Comparison of ENCODE assay signal across 25 cellular contexts in genomic region chr7:151152935-151153513, GRCh38. TPM values are rescaled to one million over a fixed set of nuclear protein-coding genes. Genes with fewer than 3 reads are reported as not detected.
DNase-seq lines count a peak whose midpoint lies in the region; ATAC-seq, FAIRE-seq and TF ChIP-seq lines count a peak whose summit lies in the region.
"Had no signal": no experiment of that assay in that cellular context is flagged by ENCODE, and none has a peak within 500 bp of the region (broad histone marks: within the 10 kb centered on the region; RNA-seq: fewer than 3 reads in every experiment).

No MANE protein-coding gene starts in this region.

- TF ChIP-seq CTCF in AG04450 (IDR thresholded peaks at IDR 0.05; ENCODE audit: low read depth, low read length) = peak; percentile 39
- peak in 1 of 3 experiments; percentile 21; a peak in 1 of 6 replicates for TF ChIP-seq CTCF in HCT116 (IDR thresholded peaks at IDR 0.05 in 2 of 3, conservative IDR thresholded peaks at IDR 0.05 in 1 of 3; ENCODE audit: borderline replicate concordance in 1 of 3, insufficient read depth in 1 of 3, low read depth in 2 of 3, low read length in 2 of 3)
- TF ChIP-seq CTCF in astrocyte (IDR thresholded peaks at IDR 0.05; ENCODE audit: insufficient read depth, low read depth, low read length) = peak; percentile 7
- peak; percentile 24 for TF ChIP-seq CTCF in foreskin fibroblast (IDR thresholded peaks at IDR 0.05; ENCODE audit: low read depth, low read length)

- no peaks in the 10 kb centered on the region for H3K9me2 ChIP-seq in HCT116 (ENCODE audit: insufficient read depth)

- RAD21 ChIA-PET in HCT116 (lab: Charles Lee; ENCODE audit: low non-redundant PET in 1 of 2, low total read pairs in 2 of 2, uncharacterized antibody in 2 of 2, unreplicated experiment in 2 of 2) = no interaction called here

- no peaks in the 10 kb centered on the region for H3K9me3 Mint-ChIP-seq in astrocyte (ENCODE audit: unreplicated experiment)
- H3K9me3 Mint-ChIP-seq: activated naive CD4-positive, alpha-beta T cell treated with anti-CD3 and anti-CD28 coated beads, Interleukin-2, amount 50 U/mL, for 72 hours; neural crest cell had no signal

- no peak overlapping the region for H3K4me2 ChIP-seq in HCT116 (ENCODE audit: low read length)
- H3K4me2 ChIP-seq in astrocyte (ENCODE audit: low read length) = no peak overlapping the region
- H3K4me2 ChIP-seq: PC-9 had no signal

- TF ChIP-seq RAD21 in HCT116 (IDR thresholded peaks at IDR 0.05; ENCODE audit: low read depth) = no peak

- no peak overlapping the region for H3K9ac ChIP-seq in HCT116 (ENCODE audit: low read length)
- no peak overlapping the region for H3K9ac ChIP-seq in astrocyte (ENCODE audit: low read length)

- no peak overlapping the region for H3K4me3 Mint-ChIP-seq in astrocyte (ENCODE audit: unreplicated experiment)
- H3K4me3 Mint-ChIP-seq: activated CD8-positive, alpha-beta T cell treated with anti-CD3 and anti-CD28 coated beads, Interleukin-2, amount 10 ng/mL, durations not matched to agents 7 days and 5 days; neural crest cell had no signal

- ATAC-seq in HCT116 (peak; percentile 60; the same call in 1 of the 2 replicates), GM18511 (IDR thresholded peaks at IDR 0.05; ENCODE audit: unreplicated experiment) (no peak), left lobe of liver (no peak)
- ATAC-seq: activated CD8-positive, alpha-beta T cell treated with anti-CD3 and anti-CD28 coated beads, Interleukin-2, amount 10 ng/mL, durations not matched to agents 7 days and 5 days; activated naive CD4-positive, alpha-beta T cell treated with anti-CD3 and anti-CD28 coated beads, Interleukin-2, amount 50 U/mL, for 72 hours; left colon had no signal

- H4K20me1 ChIP-seq in HCT116 (ENCODE audit: insufficient read depth) (no peaks in the 10 kb centered on the region), astrocyte (ENCODE audit: insufficient read depth, low read length) (no peaks in the 10 kb centered on the region)

- DNase-seq in AG04450 (ENCODE audit: low read depth, low spot score) (no peak), HCT116 (ENCODE audit: low read depth, low spot score) (no peak), astrocyte (ENCODE audit: low read depth) (no peak), foreskin fibroblast (no peak), posterior vena cava (ENCODE audit: low spot score) (no peak), left lobe of liver (ENCODE audit: low spot score) (no peak), DMS114 treated with DMSO at 0.1 percent for 48 hours (lab: John Stamatoyannopoulos, UW; ENCODE audit: unreplicated experiment) (no peak)
- DNase-seq: activated CD4-positive, CD25-positive, alpha-beta regulatory T cell; activated CD8-positive, alpha-beta T cell treated with anti-CD3 and anti-CD28 coated beads, Interleukin-2, amount 10 ng/mL, durations not matched to agents 7 days and 5 days; dermis blood vessel endothelial cell; left colon; midbrain; NCI-H1417 treated with DMSO at 0.1 percent for 48 hours; NCI-H748 treated with DMSO at 0.1 percent for 48 hours; PC-9 had no signal

- no peak overlapping the region for H3K27ac Mint-ChIP-seq in astrocyte (ENCODE audit: unreplicated experiment)
- H3K27ac Mint-ChIP-seq: activated CD8-positive, alpha-beta T cell treated with anti-CD3 and anti-CD28 coated beads, Interleukin-2, amount 10 ng/mL, durations not matched to agents 7 days and 5 days; activated naive CD4-positive, alpha-beta T cell treated with anti-CD3 and anti-CD28 coated beads, Interleukin-2, amount 50 U/mL, for 72 hours had no signal

- POLR2A ChIA-PET in AG04450 (lab: Yijun Ruan, JAX) (no interaction called here), HCT116 (lab: Charles Lee) (no interaction called here)

- peaks cover 2% of the 10 kb centered on the region for H3K4me1 Mint-ChIP-seq in astrocyte (ENCODE audit: low read depth, unreplicated experiment)

- H3K4me1 ChIP-seq in HCT116 (ENCODE audit: control insufficient read depth in 1 of 2, insufficient read depth in 2 of 2, low read length in 2 of 2) = peaks cover 3 to 8% of the 10 kb centered on the region in 2 experiments; a peak in 3 of 4 replicates
- H3K4me1 ChIP-seq in astrocyte (ENCODE audit: insufficient read depth, low read length) = no peaks in the 10 kb centered on the region

- H3K27ac ChIP-seq in AG04450 (ENCODE audit: low read depth, low read length) (no peak overlapping the region), HCT116 (ENCODE audit: low read depth, low read length) (no peak overlapping the region), astrocyte (ENCODE audit: low read depth, low read length) (no peak overlapping the region)
- H3K27ac ChIP-seq: epithelial cell of prostate, PC-9 had no signal

- H3K4me3 ChIP-seq in AG04450 (ENCODE audit: low read depth, low read length) (no peak overlapping the region), HCT116 (replicated peaks in 1 of 2; ENCODE audit: low read depth in 1 of 2, low read length in 2 of 2) (no peak overlapping the region), astrocyte (ENCODE audit: insufficient read depth, low read depth, low read length) (no peak overlapping the region), foreskin fibroblast (ENCODE audit: low read depth in 1 of 2, low read length in 2 of 2) (no peak overlapping the region)
- H3K4me3 ChIP-seq: PC-9 had no signal

- BruUV-seq in HCT116 (replicated peaks; lab: Mats Ljungman, UMichigan) = no TSS peak

- TF ChIP-seq POLR2A in HCT116 (IDR thresholded peaks at IDR 0.05; ENCODE audit: borderline replicate concordance, extremely low read depth, insufficient read depth, insufficient read length) = no peak

- H3K27me3 ChIP-seq in AG04450 (ENCODE audit: control insufficient read depth, insufficient read depth, low read length) = peaks cover 61% of the 10 kb centered on the region
- no peaks in the 10 kb centered on the region; the same call in 1 of the 2 replicates for H3K27me3 ChIP-seq in HCT116 (ENCODE audit: insufficient read depth, low read length)
- H3K27me3 ChIP-seq in astrocyte (ENCODE audit: insufficient read depth, low read length) = peaks cover 39% of the 10 kb centered on the region

- H3K79me2 ChIP-seq in HCT116 (ENCODE audit: insufficient read depth, low read length) (no peaks in the 10 kb centered on the region), astrocyte (ENCODE audit: insufficient read depth, low read length) (no peaks in the 10 kb centered on the region)

- H3K9me3 ChIP-seq in AG04450 (ENCODE audit: control insufficient read depth, insufficient read depth, low read length) = no peaks in the 10 kb centered on the region
- no peaks in the 10 kb centered on the region for H3K9me3 ChIP-seq in HCT116 (ENCODE audit: control insufficient read depth in 1 of 2, insufficient read depth in 1 of 2, low read depth in 1 of 2, low read length in 2 of 2)
- H3K9me3 ChIP-seq in astrocyte (ENCODE audit: insufficient read depth, low read depth, low read length) = no peaks in the 10 kb centered on the region

- no peak for FAIRE-seq in astrocyte (lab: Jason Lieb, UNC)
- FAIRE-seq: GM18507, urothelium cell line had no signal

- peaks cover 37% of the 10 kb centered on the region for H3K27me3 Mint-ChIP-seq in astrocyte (ENCODE audit: low read depth, unreplicated experiment)

- H2AFZ ChIP-seq in HCT116 (ENCODE audit: low read depth, low read length, poor library complexity, severe bottlenecking) = no peak overlapping the region
- H2AFZ ChIP-seq in astrocyte (ENCODE audit: low read depth, low read length) = no peak overlapping the region
- H2AFZ ChIP-seq: PC-9 had no signal

- intact Hi-C loops in HCT116 (cut with micrococcal nuclease) = no loop called here
- intact Hi-C loops in posterior vena cava (cut with DNase I) = no loop called here

- peaks cover 3% of the 10 kb centered on the region for H3K36me3 Mint-ChIP-seq in astrocyte (ENCODE audit: low read depth, unreplicated experiment)
- H3K36me3 Mint-ChIP-seq: activated naive CD4-positive, alpha-beta T cell treated with anti-CD3 and anti-CD28 coated beads, Interleukin-2, amount 50 U/mL, for 72 hours had no signal

- CTCF ChIA-PET in AG04450 (lab: Charles Lee) (interaction anchor here (2.1 kb wide), 1 partner anchor 19 kb away, joined by 7 read pairs; no protein-coding TSS in a partner anchor), HCT116 (lab: Charles Lee) (no interaction called here)

- no peaks in the 10 kb centered on the region for H3K36me3 ChIP-seq in HCT116 (ENCODE audit: control insufficient read depth in 1 of 2, insufficient read depth in 2 of 2, low read length in 2 of 2)
- H3K36me3 ChIP-seq in astrocyte (ENCODE audit: insufficient read depth, low read length) = no peaks in the 10 kb centered on the region

TF ChIP-seq in HCT116, 20 proteins besides CTCF, POLR2A, EP300 and RAD21 (continues in another document):
- TF ChIP-seq EZH2 (IDR thresholded peaks at IDR 0.05) (no peak), CEBPB (IDR thresholded peaks at IDR 0.05; ENCODE audit: low read depth) (no peak), ELF1 (IDR thresholded peaks at IDR 0.05; ENCODE audit: borderline replicate concordance, low read depth) (no peak), FOSL1 (IDR thresholded peaks at IDR 0.05; ENCODE audit: low read depth) (no peak), SRF (IDR thresholded peaks at IDR 0.05; ENCODE audit: low read depth) (no peak)

RNA-seq across cellular contexts. Expression of gene GBX1, which starts 14.5 kb away (rescaled TPM):
- polyA plus RNA-seq in AG04450 (2011; rRNA removed) = not detected in 2 replicates
- not detected in 2 replicates for polyA minus RNA-seq in AG04450 (2011; rRNA and poly(A)+ RNA removed)
- 0.86 TPM for total RNA-seq in HCT116 (2021; ENCODE audit: unreplicated experiment)
- polyA plus RNA-seq in HCT116 (2012) = 0.39 and 0.75 TPM in 2 replicates
- total RNA-seq in astrocyte = not detected in 2 replicates
- not detected for total RNA-seq in posterior vena cava
- not detected for total RNA-seq in left lobe of liver
- total RNA-seq: activated CD8-positive, alpha-beta T cell treated with anti-CD3 and anti-CD28 coated beads, Interleukin-2, amount 10 ng/mL, durations not matched to agents 7 days and 5 days; Daoy; dermis blood vessel endothelial cell; glomerular endothelial cell; left colon; M059J; PC-9; T-helper 2 cell treated with Interferon-gamma antibody and Interleukin-4, amounts not matched to agents 100 ng/mL and 5 ng/mL, for 36 hours had no signal

RNA-seq across cellular contexts. Expression of gene ASB10, which starts 34.0 kb away (rescaled TPM):
- polyA plus RNA-seq in AG04450 (2011; rRNA removed) = not detected in 2 replicates
- not detected in 2 replicates for polyA minus RNA-seq in AG04450 (2011; rRNA and poly(A)+ RNA removed)
- total RNA-seq in HCT116 (2021; ENCODE audit: unreplicated experiment) (not detected), astrocyte (not detected in 2 replicates), posterior vena cava (not detected), left lobe of liver (not detected)
- polyA plus RNA-seq in HCT116 (2012) = not detected in 2 replicates
- total RNA-seq: activated CD8-positive, alpha-beta T cell treated with anti-CD3 and anti-CD28 coated beads, Interleukin-2, amount 10 ng/mL, durations not matched to agents 7 days and 5 days; activated naive CD4-positive, alpha-beta T cell treated with anti-CD3 and anti-CD28 coated beads, Interleukin-2, amount 50 U/mL, for 72 hours; Daoy; dermis blood vessel endothelial cell; glomerular endothelial cell; left colon; M059J; neural crest cell; PC-9; T-helper 2 cell treated with Interferon-gamma antibody and Interleukin-4, amounts not matched to agents 100 ng/mL and 5 ng/mL, for 36 hours had no signal

RNA-seq across cellular contexts. Expression of gene H2BK1, which starts 57.3 kb away (rescaled TPM):
- not detected in 2 replicates for polyA plus RNA-seq in AG04450 (2011; rRNA removed)
- not detected in 2 replicates for polyA minus RNA-seq in AG04450 (2011; rRNA and poly(A)+ RNA removed)
- 0.69 TPM for total RNA-seq in HCT116 (2021; ENCODE audit: unreplicated experiment)
- not detected in 2 replicates for polyA plus RNA-seq in HCT116 (2012)
- not detected in 2 replicates for total RNA-seq in astrocyte
- total RNA-seq in posterior vena cava = 1 to 10 TPM in 1 of 2 donors, not detected in 1; 1.1 TPM
- not detected for total RNA-seq in left lobe of liver
- total RNA-seq: Daoy, dermis blood vessel endothelial cell, glomerular endothelial cell, left colon, M059J, neural crest cell, PC-9 had no signal
